In genomic region chr12:65741662-65742480, GRCh38 we compare ENCODE assay signal across 1 cellular context.
TF ChIP-seq lines count a peak whose summit lies in the region.

No MANE protein-coding gene starts in this region.

TF ChIP-seq in HepG2, 621 proteins besides CTCF, POLR2A, EP300 and RAD21 (continued from another document and continues in another):
- TF ChIP-seq ZBED4 (CRISPR knock-in tag; IDR thresholded peaks at IDR 0.05; ENCODE audit: borderline replicate concordance) (no peak), NPAS2 (CRISPR knock-in tag; IDR thresholded peaks at IDR 0.05; ENCODE audit: borderline replicate concordance) (no peak), ZFP36L1 (CRISPR knock-in tag; IDR thresholded peaks at IDR 0.05) (no peak), SMAD9 (CRISPR knock-in tag; IDR thresholded peaks at IDR 0.05) (no peak), CREBL2 (CRISPR knock-in tag; IDR thresholded peaks at IDR 0.05; ENCODE audit: borderline replicate concordance) (no peak), ZNF383 (CRISPR knock-in tag; IDR thresholded peaks at IDR 0.05; ENCODE audit: borderline replicate concordance) (no peak), ZFP37 (CRISPR knock-in tag; IDR thresholded peaks at IDR 0.05; ENCODE audit: borderline replicate concordance) (no peak), XRCC5 (optimal IDR thresholded peaks at IDR 0.05; ENCODE audit: low read length) (peak; percentile 14), NR2F1 (CRISPR knock-in tag; IDR thresholded peaks at IDR 0.05) (no peak), ZFP36L2 (CRISPR knock-in tag; IDR thresholded peaks at IDR 0.05) (no peak), CERS6 (CRISPR knock-in tag; IDR thresholded peaks at IDR 0.05) (no peak), SYNCRIP (IDR thresholded peaks at IDR 0.05; ENCODE audit: insufficient read depth, low read depth, low read length) (no peak), ZNF549 (CRISPR knock-in tag; IDR thresholded peaks at IDR 0.05) (no peak), ZNF44 (CRISPR knock-in tag; IDR thresholded peaks at IDR 0.05) (no peak), PLRG1 (conservative IDR thresholded peaks at IDR 0.05) (no peak), IKZF1 (IDR thresholded peaks at IDR 0.05) (no peak), ATF1 (CRISPR knock-in tag; IDR thresholded peaks at IDR 0.05) (no peak), ZFP36 (IDR thresholded peaks at IDR 0.05; ENCODE audit: borderline replicate concordance, low read depth, low read length, partially characterized antibody) (no peak), MIER2 (CRISPR knock-in tag; IDR thresholded peaks at IDR 0.05) (no peak), ZNF282 (IDR thresholded peaks at IDR 0.05; ENCODE audit: partially characterized antibody) (no peak), GFI1 (CRISPR knock-in tag; IDR thresholded peaks at IDR 0.05; ENCODE audit: borderline replicate concordance) (no peak), POLR2AphosphoS5 (IDR thresholded peaks at IDR 0.05; ENCODE audit: low read depth, low read length) (no peak), MEIS1 (CRISPR knock-in tag; IDR thresholded peaks at IDR 0.05; ENCODE audit: borderline replicate concordance) (0 out of 2 replicates have a peak, but pooled peaks have one; percentile 58), U2AF1 (optimal IDR thresholded peaks at IDR 0.05; ENCODE audit: low read depth, low read length) (no peak), ZBTB7A (CRISPR knock-in tag; IDR thresholded peaks at IDR 0.05) (0 out of 2 replicates have a peak, but pooled peaks have one; percentile 29), HNRNPK (IDR thresholded peaks at IDR 0.05; ENCODE audit: low read depth, low read length, poor library complexity, severe bottlenecking) (peak; percentile 59), ERF (CRISPR knock-in tag; IDR thresholded peaks at IDR 0.05) (no peak), FOXK2 (IDR thresholded peaks at IDR 0.05) (no peak), ZNF782 (CRISPR knock-in tag; IDR thresholded peaks at IDR 0.05; ENCODE audit: borderline replicate concordance) (0 out of 2 replicates have a peak, but pooled peaks have one; percentile 75), NKX3-1 (CRISPR knock-in tag; IDR thresholded peaks at IDR 0.05) (no peak), ZNF75D (CRISPR knock-in tag; IDR thresholded peaks at IDR 0.05; ENCODE audit: borderline replicate concordance) (no peak), ZNF451 (CRISPR knock-in tag; IDR thresholded peaks at IDR 0.05) (no peak), TAF1 (CRISPR knock-in tag; IDR thresholded peaks at IDR 0.05) (no peak), DDIT3 (CRISPR knock-in tag; IDR thresholded peaks at IDR 0.05) (no peak), SNAPC2 (CRISPR knock-in tag; IDR thresholded peaks at IDR 0.05) (no peak), TCF12 (IDR thresholded peaks at IDR 0.05) (no peak), TCF12 (CRISPR knock-in tag; IDR thresholded peaks at IDR 0.05) (no peak), HNF1A (IDR thresholded peaks at IDR 0.05; ENCODE audit: low read depth) (no peak), HNF1A (CRISPR knock-in tag; IDR thresholded peaks at IDR 0.05; ENCODE audit: borderline replicate concordance) (no peak), ZNF646 (CRISPR knock-in tag; IDR thresholded peaks at IDR 0.05) (no peak), TBX3 (IDR thresholded peaks at IDR 0.05; ENCODE audit: borderline replicate concordance) (no peak)
- TF ChIP-seq, protein P1, sequence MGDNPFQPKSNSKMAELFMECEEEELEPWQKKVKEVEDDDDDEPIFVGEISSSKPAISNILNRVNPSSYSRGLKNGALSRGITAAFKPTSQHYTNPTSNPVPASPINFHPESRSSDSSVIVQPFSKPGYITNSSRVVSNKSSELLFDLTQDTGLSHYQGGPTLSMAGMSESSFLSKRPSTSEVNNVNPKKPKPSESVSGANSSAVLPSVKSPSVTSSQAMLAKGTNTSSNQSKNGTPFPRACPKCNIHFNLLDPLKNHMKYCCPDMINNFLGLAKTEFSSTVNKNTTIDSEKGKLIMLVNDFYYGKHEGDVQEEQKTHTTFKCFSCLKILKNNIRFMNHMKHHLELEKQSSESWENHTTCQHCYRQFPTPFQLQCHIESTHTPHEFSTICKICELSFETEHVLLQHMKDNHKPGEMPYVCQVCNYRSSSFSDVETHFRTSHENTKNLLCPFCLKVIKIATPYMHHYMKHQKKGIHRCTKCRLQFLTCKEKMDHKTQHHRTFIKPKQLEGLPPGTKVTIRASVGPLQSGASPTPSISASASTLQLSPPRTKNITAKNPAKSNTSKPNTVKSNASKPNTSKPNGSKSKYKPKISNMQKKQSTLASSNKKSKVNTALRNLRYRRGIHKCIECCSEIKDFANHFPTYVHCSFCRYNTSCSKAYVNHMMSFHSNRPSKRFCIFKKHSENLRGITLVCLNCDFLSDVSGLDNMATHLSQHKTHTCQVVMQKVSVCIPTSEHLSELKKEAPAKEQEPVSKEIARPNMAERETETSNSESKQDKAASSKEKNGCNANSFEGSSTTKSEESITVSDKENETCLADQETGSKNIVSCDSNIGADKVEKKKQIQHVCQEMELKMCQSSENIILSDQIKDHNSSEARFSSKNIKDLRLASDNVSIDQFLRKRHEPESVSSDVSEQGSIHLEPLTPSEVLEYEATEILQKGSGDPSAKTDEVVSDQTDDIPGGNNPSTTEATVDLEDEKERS (CRISPR knock-in tag; IDR thresholded peaks at IDR 0.05), result no peak
- TF ChIP-seq, protein P2, sequence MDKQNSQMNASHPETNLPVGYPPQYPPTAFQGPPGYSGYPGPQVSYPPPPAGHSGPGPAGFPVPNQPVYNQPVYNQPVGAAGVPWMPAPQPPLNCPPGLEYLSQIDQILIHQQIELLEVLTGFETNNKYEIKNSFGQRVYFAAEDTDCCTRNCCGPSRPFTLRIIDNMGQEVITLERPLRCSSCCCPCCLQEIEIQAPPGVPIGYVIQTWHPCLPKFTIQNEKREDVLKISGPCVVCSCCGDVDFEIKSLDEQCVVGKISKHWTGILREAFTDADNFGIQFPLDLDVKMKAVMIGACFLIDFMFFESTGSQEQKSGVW (CRISPR knock-in tag; IDR thresholded peaks at IDR 0.05; ENCODE audit: borderline replicate concordance), result no peak
